8 cellular contexts compared by ENCODE assay signal in genomic region chr19:4791183-4792018, GRCh38. TPM values are rescaled to one million over a fixed set of nuclear protein-coding genes. Genes with fewer than 3 reads are reported as not detected.
DNase-seq lines count a peak whose midpoint lies in the region; ATAC-seq and TF ChIP-seq lines count a peak whose summit lies in the region.

A gene with protein sequence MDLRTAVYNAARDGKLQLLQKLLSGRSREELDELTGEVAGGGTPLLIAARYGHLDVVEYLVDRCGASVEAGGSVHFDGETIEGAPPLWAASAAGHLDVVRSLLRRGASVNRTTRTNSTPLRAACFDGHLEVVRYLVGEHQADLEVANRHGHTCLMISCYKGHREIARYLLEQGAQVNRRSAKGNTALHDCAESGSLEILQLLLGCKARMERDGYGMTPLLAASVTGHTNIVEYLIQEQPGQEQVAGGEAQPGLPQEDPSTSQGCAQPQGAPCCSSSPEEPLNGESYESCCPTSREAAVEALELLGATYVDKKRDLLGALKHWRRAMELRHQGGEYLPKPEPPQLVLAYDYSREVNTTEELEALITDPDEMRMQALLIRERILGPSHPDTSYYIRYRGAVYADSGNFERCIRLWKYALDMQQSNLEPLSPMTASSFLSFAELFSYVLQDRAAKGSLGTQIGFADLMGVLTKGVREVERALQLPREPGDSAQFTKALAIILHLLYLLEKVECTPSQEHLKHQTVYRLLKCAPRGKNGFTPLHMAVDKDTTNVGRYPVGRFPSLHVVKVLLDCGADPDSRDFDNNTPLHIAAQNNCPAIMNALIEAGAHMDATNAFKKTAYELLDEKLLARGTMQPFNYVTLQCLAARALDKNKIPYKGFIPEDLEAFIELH (plus strand): TSS chr19:4791734. CDS start chr19:4791855, 121 bp downstream.

- H3K4me3 ChIP-seq in OCI-LY3 (ENCODE audit: low read length), result peak within 1 kb of the TSS; percentile 90

- H3K36me3 Mint-ChIP-seq in endothelial cell (ENCODE audit: low read depth, unreplicated experiment) (peaks cover 7% of the 10 kb centered on the region), mesothelial cell of epicardium (peaks cover 3% of the 10 kb centered on the region)

- H3K4me3 Mint-ChIP-seq in endothelial cell (ENCODE audit: unreplicated experiment), result peak within 1 kb of the TSS; percentile 83
- H3K4me3 Mint-ChIP-seq in mesothelial cell of epicardium, result peak within 1 kb of the TSS; percentile 76

- TF ChIP-seq CTCF in OCI-LY3 (IDR thresholded peaks at IDR 0.05; ENCODE audit: low read depth, low read length), result peak; percentile 98
- peak; percentile 98 for TF ChIP-seq CTCF in endothelial cell (IDR thresholded peaks at IDR 0.05; ENCODE audit: unreplicated experiment)
- peak; percentile 96 for TF ChIP-seq CTCF in mesothelial cell of epicardium (IDR thresholded peaks at IDR 0.05; ENCODE audit: unreplicated experiment)

- H3K36me3 ChIP-seq in OCI-LY3 (replicated peaks; ENCODE audit: low read depth, low read length), result peaks cover 22% of the 10 kb centered on the region

- H3K27me3 Mint-ChIP-seq in endothelial cell (ENCODE audit: unreplicated experiment) (no peaks in the 10 kb centered on the region), mesothelial cell of epicardium (ENCODE audit: low read depth) (peaks cover 7% of the 10 kb centered on the region)

- H3K27ac ChIP-seq in OCI-LY3 (ENCODE audit: low read length), result peak within 1 kb of the TSS; percentile 61

- peak within 1 kb of the TSS; percentile 58; the same call in 1 of the 2 replicates for H2AFZ ChIP-seq in OCI-LY3 (ENCODE audit: low read depth, low read length)

- ATAC-seq in GM21526 (IDR thresholded peaks at IDR 0.05; ENCODE audit: low FRiP score, unreplicated experiment), result peak; percentile 92

- H4K20me1 ChIP-seq in OCI-LY3 (ENCODE audit: insufficient read depth, low read length), result no peaks in the 10 kb centered on the region

- DNase-seq in DMS114 treated with DMSO at 0.1 percent for 48 hours (lab: John Stamatoyannopoulos, UW; ENCODE audit: unreplicated experiment) (peak; percentile 98), HuH-7.5 (ENCODE audit: low spot score) (peak; percentile 97), endothelial cell (ENCODE audit: low spot score) (peak; percentile 99), mesothelial cell of epicardium (ENCODE audit: low spot score in 2 of 2, unreplicated experiment in 2 of 2) (peak; percentile 96 to 99)
- DNase-seq in activated CD8-positive, alpha-beta memory T cell treated with anti-CD3 and anti-CD28 coated beads, Interleukin-2, amount 50 U/mL, for 48 hours, result peak; percentile 99
- peak; percentile 97 to 98 for DNase-seq in stimulated activated CD8-positive, alpha-beta memory T cell treated with anti-CD3 and anti-CD28 coated beads, Interleukin-15, amount 100 ng/mL, for 48 hours (ENCODE audit: low read depth in 2 of 2)

- peak within 1 kb of the TSS; percentile 85 for H3K9ac ChIP-seq in OCI-LY3 (ENCODE audit: low read length)

- H3K27ac Mint-ChIP-seq in endothelial cell (ENCODE audit: unreplicated experiment), result peak within 1 kb of the TSS; percentile 75
- peak within 1 kb of the TSS; percentile 86 for H3K27ac Mint-ChIP-seq in mesothelial cell of epicardium

- H3K9me3 Mint-ChIP-seq in endothelial cell (ENCODE audit: unreplicated experiment) (no peaks in the 10 kb centered on the region), mesothelial cell of epicardium (no peaks in the 10 kb centered on the region)

- H3K4me1 Mint-ChIP-seq in endothelial cell (ENCODE audit: unreplicated experiment) (peaks cover 3% of the 10 kb centered on the region), mesothelial cell of epicardium (peaks cover 13% of the 10 kb centered on the region)

- H3K79me2 ChIP-seq in OCI-LY3 (ENCODE audit: low read length), result peaks cover 47% of the 10 kb centered on the region

- H3K4me1 ChIP-seq in OCI-LY3 (ENCODE audit: low read length), result peaks cover 7% of the 10 kb centered on the region

- no peaks in the 10 kb centered on the region for H3K27me3 ChIP-seq in OCI-LY3 (ENCODE audit: low read depth, low read length)

- H3K9me3 ChIP-seq in OCI-LY3 (ENCODE audit: insufficient read depth, low read length), result no peaks in the 10 kb centered on the region

- peak within 1 kb of the TSS; percentile 84 for H3K4me2 ChIP-seq in OCI-LY3 (ENCODE audit: low read length)

RNA-seq across cellular contexts. Expression of the gene that starts here (rescaled TPM):
- total RNA-seq in endothelial cell (ENCODE audit: unreplicated experiment), result 12.0 TPM
- total RNA-seq in mesothelial cell of epicardium, result 11.0 to 11.5 TPM (median 11.5 TPM) in 3 replicates

Comparison
In these comparisons a context has a peak if more than half of its experiments do, and no peak if none do; other contexts are left out.
1. Peak in every context shown above with its lines: DNase-seq, ATAC-seq, H3K4me3 ChIP-seq and H3K27ac ChIP-seq.